ENCODE assay signal across 1 cellular context in the genomic region with DNA sequence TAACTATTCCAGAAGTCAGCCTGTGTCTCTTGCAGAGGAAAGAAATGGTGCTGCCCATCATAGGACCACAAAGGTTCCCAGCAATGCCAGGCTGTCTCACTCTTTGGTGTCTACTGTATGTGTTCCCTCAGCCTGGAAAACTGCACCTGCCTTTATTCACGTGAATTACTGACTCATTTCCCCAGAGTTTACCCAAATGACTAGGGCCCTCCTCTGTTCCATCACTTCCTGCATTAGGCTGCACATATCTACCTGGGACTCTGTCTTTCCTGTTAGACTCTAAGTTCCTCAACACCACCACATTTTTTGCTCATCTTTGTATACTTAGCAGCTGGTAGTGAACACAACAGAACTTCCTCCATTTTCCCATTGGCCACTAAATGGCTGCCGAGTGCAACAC.
TF ChIP-seq lines count a peak whose summit lies in the region.

No MANE protein-coding gene starts in this region.

TF ChIP-seq in GM12878, 131 proteins besides CTCF, POLR2A, EP300 and RAD21 (continued from another document):
- no peak for TF ChIP-seq SUPT20H (IDR thresholded peaks at IDR 0.05; ENCODE audit: borderline replicate concordance, control insufficient read depth, low read depth, low read length)
- TF ChIP-seq MYC (IDR thresholded peaks at IDR 0.05; ENCODE audit: insufficient read depth, insufficient read length, insufficient replicate concordance, low read length, severe bottlenecking): no peak
- TF ChIP-seq BCL11A (IDR thresholded peaks at IDR 0.05; ENCODE audit: low read depth, low read length): no peak
